ENCODE assay signal across 1 cellular context in genomic region chr9:134382733-134383132, GRCh38.
A peak's percentile ranks its signal among the peaks of the same experiment; 100 is the strongest.
TF ChIP-seq lines count a peak whose summit lies in the region.

No MANE protein-coding gene starts in this region.

TF ChIP-seq in liver, 16 proteins besides CTCF, POLR2A, EP300 and RAD21 (continued from another document):
- TF ChIP-seq, protein P1, sequence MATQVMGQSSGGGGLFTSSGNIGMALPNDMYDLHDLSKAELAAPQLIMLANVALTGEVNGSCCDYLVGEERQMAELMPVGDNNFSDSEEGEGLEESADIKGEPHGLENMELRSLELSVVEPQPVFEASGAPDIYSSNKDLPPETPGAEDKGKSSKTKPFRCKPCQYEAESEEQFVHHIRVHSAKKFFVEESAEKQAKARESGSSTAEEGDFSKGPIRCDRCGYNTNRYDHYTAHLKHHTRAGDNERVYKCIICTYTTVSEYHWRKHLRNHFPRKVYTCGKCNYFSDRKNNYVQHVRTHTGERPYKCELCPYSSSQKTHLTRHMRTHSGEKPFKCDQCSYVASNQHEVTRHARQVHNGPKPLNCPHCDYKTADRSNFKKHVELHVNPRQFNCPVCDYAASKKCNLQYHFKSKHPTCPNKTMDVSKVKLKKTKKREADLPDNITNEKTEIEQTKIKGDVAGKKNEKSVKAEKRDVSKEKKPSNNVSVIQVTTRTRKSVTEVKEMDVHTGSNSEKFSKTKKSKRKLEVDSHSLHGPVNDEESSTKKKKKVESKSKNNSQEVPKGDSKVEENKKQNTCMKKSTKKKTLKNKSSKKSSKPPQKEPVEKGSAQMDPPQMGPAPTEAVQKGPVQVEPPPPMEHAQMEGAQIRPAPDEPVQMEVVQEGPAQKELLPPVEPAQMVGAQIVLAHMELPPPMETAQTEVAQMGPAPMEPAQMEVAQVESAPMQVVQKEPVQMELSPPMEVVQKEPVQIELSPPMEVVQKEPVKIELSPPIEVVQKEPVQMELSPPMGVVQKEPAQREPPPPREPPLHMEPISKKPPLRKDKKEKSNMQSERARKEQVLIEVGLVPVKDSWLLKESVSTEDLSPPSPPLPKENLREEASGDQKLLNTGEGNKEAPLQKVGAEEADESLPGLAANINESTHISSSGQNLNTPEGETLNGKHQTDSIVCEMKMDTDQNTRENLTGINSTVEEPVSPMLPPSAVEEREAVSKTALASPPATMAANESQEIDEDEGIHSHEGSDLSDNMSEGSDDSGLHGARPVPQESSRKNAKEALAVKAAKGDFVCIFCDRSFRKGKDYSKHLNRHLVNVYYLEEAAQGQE (IDR thresholded peaks at IDR 0.05): no peak
- TF ChIP-seq GABPA (IDR thresholded peaks at IDR 0.05 in 1 of 2, conservative IDR thresholded peaks at IDR 0.05 in 1 of 2): no peak
- TF ChIP-seq TAF1 (conservative IDR thresholded peaks at IDR 0.05): no peak
- TF ChIP-seq HNF4A (conservative IDR thresholded peaks at IDR 0.05): peak; percentile 80 to 86
- peak; percentile 31 for TF ChIP-seq YY1 (IDR thresholded peaks at IDR 0.05)
- TF ChIP-seq FOXA1 (IDR thresholded peaks at IDR 0.05): no peak
- TF ChIP-seq RXRA (IDR thresholded peaks at IDR 0.05): peak; percentile 46 to 74
- TF ChIP-seq EGR1 (IDR thresholded peaks at IDR 0.05; ENCODE audit: low read depth in 2 of 2): no peak
- TF ChIP-seq FOXA2 (IDR thresholded peaks at IDR 0.05): no peak
- TF ChIP-seq NR2F2 (IDR thresholded peaks at IDR 0.05): no peak
- TF ChIP-seq MAX (IDR thresholded peaks at IDR 0.05): peak; percentile 70
- TF ChIP-seq HNF4G (IDR thresholded peaks at IDR 0.05): peak; percentile 34
- TF ChIP-seq SP1 (IDR thresholded peaks at IDR 0.05): peak; percentile 41
- no peak for TF ChIP-seq JUND (IDR thresholded peaks at IDR 0.05)
- no peak for TF ChIP-seq ATF3 (IDR thresholded peaks at IDR 0.05)
TF ChIP-seq in liver: peak in this region for 6.
